In genomic region chr12:96883571-96883970, GRCh38 we compare ENCODE assay signal across 19 cellular contexts.
"Had no signal": no experiment of that assay in that cellular context is flagged by ENCODE, and none has a peak within 500 bp of the region (broad histone marks: within the 10 kb centered on the region; RNA-seq: fewer than 3 reads in every experiment).

No MANE protein-coding gene starts in this region.

- ATAC-seq: activated CD8-positive, alpha-beta memory T cell treated with anti-CD3 and anti-CD28 coated beads, Interleukin-2, amount 10 ng/mL, durations not matched to agents 7 days and 5 days; activated naive CD8-positive, alpha-beta T cell treated with anti-CD3 and anti-CD28 coated beads, Interleukin-2, amount 50 U/mL, for 24 hours had no signal

- H3K27ac ChIP-seq: breast epithelium, foreskin keratinocyte, tibial nerve had no signal

- DNase-seq: activated CD4-positive, alpha-beta memory T cell treated with anti-CD3 and anti-CD28 coated beads, Interleukin-2, amount 10 ng/mL, durations not matched to agents 7 days and 5 days; activated CD4-positive, alpha-beta T cell treated with anti-CD3 and anti-CD28 coated beads for 36 hours; activated CD8-positive, alpha-beta memory T cell treated with anti-CD3 and anti-CD28 coated beads, Interleukin-2, amount 10 ng/mL, durations not matched to agents 7 days and 5 days; activated naive CD8-positive, alpha-beta T cell treated with anti-CD3 and anti-CD28 coated beads, Interleukin-2, amount 50 U/mL, for 24 hours; aorta; cerebellar nuclear complex; effector CD8-positive, alpha-beta T cell; glutamatergic neuron; hippocampal formation; midbrain; nephron progenitor cell; nucleus accumbens; stimulated activated CD4-positive, alpha-beta T cell treated with anti-CD3 and anti-CD28 coated beads, Interleukin-15, amount 100 ng/mL, for 24 hours; stimulated activated CD4-positive, alpha-beta T cell treated with anti-CD3 and anti-CD28 coated beads, Interleukin-2, amount 100 ng/mL, for 48 hours; SW 1271 had no signal

- H3K9me3 ChIP-seq: tibial nerve had no signal

- H3K27me3 ChIP-seq: breast epithelium, foreskin keratinocyte, tibial nerve had no signal

- H3K36me3 ChIP-seq: breast epithelium, tibial nerve had no signal

- H3K4me3 ChIP-seq: breast epithelium, lung, tibial nerve had no signal
